ENCODE assay signal across 8 cellular contexts in genomic region chr10:92757066-92757716, GRCh38.
A peak's percentile ranks its signal among the peaks of the same experiment; 100 is the strongest.
DNase-seq lines count a peak whose midpoint lies in the region; ATAC-seq and TF ChIP-seq lines count a peak whose summit lies in the region.

No MANE protein-coding gene starts in this region.

- peaks cover 19% of the 10 kb centered on the region for H3K4me1 ChIP-seq in mucosa of descending colon (ENCODE audit: low read depth)

- H3K9me3 ChIP-seq in mucosa of descending colon: no peaks in the 10 kb centered on the region

- H3K36me3 ChIP-seq in mucosa of descending colon (ENCODE audit: low read depth): no peaks in the 10 kb centered on the region

- TF ChIP-seq CTCF in epithelial cell of esophagus (IDR thresholded peaks at IDR 0.05; ENCODE audit: insufficient read depth, low read depth, low read length, missing control alignments): no peak
- TF ChIP-seq CTCF in mucosa of descending colon (IDR thresholded peaks at IDR 0.05): no peak

- DNase-seq in AG08395 (ENCODE audit: low spot score) (peak; percentile 71), OCI-M1 (lab: John Stamatoyannopoulos, UW) (peak; percentile 99), epithelial cell of esophagus (ENCODE audit: low read depth) (peak; percentile 33), mucosa of descending colon (peak; percentile 64 to 81 (median 73)), NCI-H2029 (lab: John Stamatoyannopoulos, UW) (no peak)
- no peak for DNase-seq in stimulated activated CD4-positive, alpha-beta T cell treated with anti-CD3 and anti-CD28 coated beads, Interleukin-2, amount 100 ng/mL, for 48 hours

- ATAC-seq in GM18873 (IDR thresholded peaks at IDR 0.05; ENCODE audit: low FRiP score, unreplicated experiment) (peak; percentile 45), HG03045 (IDR thresholded peaks at IDR 0.05; ENCODE audit: unreplicated experiment) (peak; percentile 68), mucosa of descending colon (peak; percentile 84)

- intact Hi-C loops in mucosa of descending colon (cut with DNase I, micrococcal nuclease): no loop called here

- H3K4me3 ChIP-seq in epithelial cell of esophagus (ENCODE audit: low read length) (no peak overlapping the region), mucosa of descending colon (no peak overlapping the region)

Comparison
In these comparisons a context has a peak if more than half of its experiments do, and no peak if none do; other contexts are left out.
1. DNase-seq: peak in AG08395 (single experiment), OCI-M1 (single experiment), epithelial cell of esophagus (single experiment) and mucosa of descending colon (3 of 3); none in NCI-H2029 (single experiment) and stimulated activated CD4-positive, alpha-beta T cell treated with anti-CD3 and anti-CD28 coated beads, Interleukin-2, amount 100 ng/mL, for 48 hours (0 of 2).
2. Peak in every context shown above with its lines, with median percentiles within 50 percentile points of each other: ATAC-seq.